8 cellular contexts compared by ENCODE assay signal in genomic region chr3:114057011-114057347, GRCh38. TPM values are rescaled to one million over a fixed set of nuclear protein-coding genes. Genes with fewer than 3 reads are reported as not detected.
DNase-seq lines count a peak whose midpoint lies in the region; ATAC-seq and TF ChIP-seq lines count a peak whose summit lies in the region.

No MANE protein-coding gene starts in this region.

- TF ChIP-seq EP300 in neural cell (conservative IDR thresholded peaks at IDR 0.05; ENCODE audit: poor library complexity, severe bottlenecking) = no peak

- H4K91ac ChIP-seq in IMR-90 (ENCODE audit: insufficient read depth, low read depth, low read length) = no peak overlapping the region

- DNase-seq in IMR-90 = no peak
- DNase-seq in coronary artery (ENCODE audit: low spot score) = no peak
- no peak for DNase-seq in DMS153 treated with DMSO at 0.1 percent for 48 hours (lab: John Stamatoyannopoulos, UW; ENCODE audit: unreplicated experiment)
- DNase-seq in cerebellar nuclear complex (lab: John Stamatoyannopoulos, UW) = no peak
- no peak for DNase-seq in mucosa of gallbladder (ENCODE audit: low spot score)

- H3K27ac ChIP-seq in ACC112 (ENCODE audit: low read depth, low read length) = peak overlapping the region; percentile 41
- H3K27ac ChIP-seq in IMR-90 (ENCODE audit: insufficient read depth, low read length) = peak overlapping the region; percentile 68; the same call in 1 of the 2 replicates
- peak overlapping the region; percentile 33 to 84 for H3K27ac ChIP-seq in coronary artery
- H3K27ac ChIP-seq in neural cell (ENCODE audit: low read length) = peak overlapping the region; percentile 38

- peaks cover 13 to 43% of the 10 kb centered on the region in 2 experiments; a peak in 2 of 4 replicates for H3K79me1 ChIP-seq in IMR-90 (ENCODE audit: low read depth in 1 of 2, low read length in 2 of 2)

- dilution Hi-C loops in IMR-90 (cut with HindIII; ENCODE audit: low sequenced_read_pairs, unreplicated experiment) = no loop called here

- H2BK20ac ChIP-seq in IMR-90 (ENCODE audit: low read depth, low read length) = no peak overlapping the region

- H3F3A ChIP-seq in neural cell (ENCODE audit: insufficient read depth, low read length, poor library complexity, severe bottlenecking) = no peaks in the 10 kb centered on the region

- intact Hi-C loops in IMR-90 (cut with micrococcal nuclease) = loop anchor here (5.0 to 10.0 kb wide), 2 partner anchors 220 to 312 kb away; partner anchors contain the start of genes ATP6V1A, GRAMD1C and NAA50

- peak overlapping the region; percentile 91 for H3K4ac ChIP-seq in IMR-90 (ENCODE audit: low read depth, low read length)

- ATAC-seq in GM19467 (IDR thresholded peaks at IDR 0.05; ENCODE audit: unreplicated experiment) (peak; percentile 6), IMR-90 (ENCODE audit: low read depth) (peak; percentile 1; the same call in 1 of the 2 replicates)

- H3K4me3 ChIP-seq in ACC112 (ENCODE audit: low read depth, low read length) = peak overlapping the region; percentile 89
- H3K4me3 ChIP-seq in IMR-90 (ENCODE audit: insufficient read depth, low read depth, low read length) = peak overlapping the region; percentile 76
- H3K4me3 ChIP-seq in coronary artery = peak overlapping the region; percentile 84
- H3K4me3 ChIP-seq in neural cell (ENCODE audit: low read length) = peak overlapping the region; percentile 75

- H2BK15ac ChIP-seq in IMR-90 (ENCODE audit: low read depth, low read length) = peak overlapping the region; percentile 66; the same call in 1 of the 3 replicates

- H4K20me1 ChIP-seq in IMR-90 (ENCODE audit: insufficient read depth, low read length) (no peaks in the 10 kb centered on the region), neural cell (ENCODE audit: insufficient read depth) (no peaks in the 10 kb centered on the region)

- H3K56ac ChIP-seq in IMR-90 (ENCODE audit: extremely low read depth, insufficient read depth, low read length) = peak overlapping the region; percentile 48

- peak overlapping the region; percentile 73 for H3K9ac ChIP-seq in IMR-90 (ENCODE audit: low read depth, low read length)
- H3K9ac ChIP-seq in neural cell (ENCODE audit: low read length) = peak overlapping the region; percentile 57

- TF ChIP-seq POLR2A in IMR-90 (IDR thresholded peaks at IDR 0.05; ENCODE audit: low read depth, low read length) = no peak

- H4K5ac ChIP-seq in IMR-90 (ENCODE audit: low read depth, low read length) = peak overlapping the region; percentile 86

- H3K36me3 ChIP-seq in ACC112 (ENCODE audit: insufficient read depth, low read length) (no peaks in the 10 kb centered on the region), IMR-90 (ENCODE audit: control insufficient read depth, insufficient read depth, low read length) (no peaks in the 10 kb centered on the region), neural cell (ENCODE audit: insufficient read depth, low read length) (no peaks in the 10 kb centered on the region)

- POLR2A ChIA-PET in IMR-90 (lab: Charles Lee; ENCODE audit: unreplicated experiment) = no interaction called here

- H3K23ac ChIP-seq in IMR-90 (ENCODE audit: low read depth, low read length) = peak overlapping the region; percentile 86

- peak overlapping the region; percentile 73 for H2BK5ac ChIP-seq in IMR-90 (ENCODE audit: low read depth, low read length, poor library complexity, severe bottlenecking)

- peak overlapping the region; percentile 75 for H2AK9ac ChIP-seq in IMR-90 (replicated peaks; ENCODE audit: low read depth, low read length, poor library complexity)

- H3K4me1 ChIP-seq in ACC112 (ENCODE audit: control insufficient read depth, insufficient read depth, low read length, unreplicated experiment) (peaks cover 13% of the 10 kb centered on the region), IMR-90 (ENCODE audit: control insufficient read depth, insufficient read depth, low read length) (no peaks in the 10 kb centered on the region)

- no peak overlapping the region for H2AK5ac ChIP-seq in IMR-90 (ENCODE audit: low read depth, low read length)

- no TSS peak for BruUV-seq in IMR-90 (replicated peaks; lab: Mats Ljungman, UMichigan)

- CTCF ChIA-PET in IMR-90 (lab: Yijun Ruan, JAX) = no interaction called here

- peaks cover 48% of the 10 kb centered on the region for H3K79me2 ChIP-seq in ACC112 (ENCODE audit: control insufficient read depth, insufficient read depth, low read length, unreplicated experiment)
- peaks cover 29% of the 10 kb centered on the region for H3K79me2 ChIP-seq in neural cell (replicated peaks; ENCODE audit: insufficient read depth, low read length)

- H3K9me3 ChIP-seq in IMR-90 (ENCODE audit: control insufficient read depth, insufficient read depth, low read length) = no peaks in the 10 kb centered on the region
- no peaks in the 10 kb centered on the region for H3K9me3 ChIP-seq in neural cell (ENCODE audit: low read length)

- no peaks in the 10 kb centered on the region for H3K9me1 ChIP-seq in IMR-90 (ENCODE audit: insufficient read depth, low read length)

- H2AFZ ChIP-seq in ACC112 (ENCODE audit: low read length, unreplicated experiment) (peak overlapping the region; percentile 69), IMR-90 (replicated peaks; ENCODE audit: low read length, poor library complexity) (peak overlapping the region; percentile 99), neural cell (ENCODE audit: low read depth, low read length) (peak overlapping the region; percentile 69)

- TF ChIP-seq CTCF in IMR-90 (conservative IDR thresholded peaks at IDR 0.05; ENCODE audit: low read depth, low read length) = no peak
- no peak for TF ChIP-seq CTCF in coronary artery (IDR thresholded peaks at IDR 0.05)
- no peak for TF ChIP-seq CTCF in neural cell (IDR thresholded peaks at IDR 0.05; ENCODE audit: poor library complexity, severe bottlenecking)

- 0% methylated on average over 4 of the region's 8 CpGs; no CpG with 5 or more reads in 1 of the 2 experiments for WGBS in IMR-90 (ENCODE audit: extremely low coverage in 2 of 2, insufficient read length in 1 of 2), 2 experiments

- H3K4me2 ChIP-seq in IMR-90 (ENCODE audit: low read depth, low read length) (peak overlapping the region; percentile 79), neural cell (ENCODE audit: low read length) (peak overlapping the region; percentile 72)

- H4K8ac ChIP-seq in IMR-90 (ENCODE audit: low read depth in 2 of 2, low read length in 2 of 2) = peak overlapping the region; percentile 68 to 98

- peak overlapping the region; percentile 95; the same call in 1 of the 2 replicates for H3K14ac ChIP-seq in IMR-90 (replicated peaks; ENCODE audit: low read depth, low read length)

- in situ Hi-C loops in IMR-90 (cut with MboI; ENCODE audit: low sequenced_read_pairs) = no loop called here

- H3K27me3 ChIP-seq in ACC112 (ENCODE audit: insufficient read depth, low read length) (no peaks in the 10 kb centered on the region), IMR-90 (ENCODE audit: control insufficient read depth, insufficient read depth, low read length) (no peaks in the 10 kb centered on the region), neural cell (ENCODE audit: insufficient read depth, low read depth, low read length) (no peaks in the 10 kb centered on the region)

- H3K9me2 ChIP-seq in neural cell (ENCODE audit: insufficient read depth, low read length) = no peaks in the 10 kb centered on the region

- no peak overlapping the region for H3K18ac ChIP-seq in IMR-90 (ENCODE audit: low read depth, low read length)

- TF ChIP-seq RAD21 in IMR-90 (IDR thresholded peaks at IDR 0.05; ENCODE audit: low read length) (no peak), neural cell (conservative IDR thresholded peaks at IDR 0.05) (peak; percentile 19)

- H2BK120ac ChIP-seq in IMR-90 (ENCODE audit: low read depth, low read length) = peak overlapping the region; percentile 88

TF ChIP-seq in IMR-90, 13 proteins besides CTCF, POLR2A, EP300 and RAD21 (continues in another document):
- no peak for TF ChIP-seq FOS (IDR thresholded peaks at IDR 0.05; ENCODE audit: low read depth, low read length)
- no peak for TF ChIP-seq MAFK (IDR thresholded peaks at IDR 0.05; ENCODE audit: low read depth, low read length)
- TF ChIP-seq SMC3 (IDR thresholded peaks at IDR 0.05; ENCODE audit: low read depth, low read length) = no peak
- TF ChIP-seq NFE2L2 (IDR thresholded peaks at IDR 0.05; ENCODE audit: low read depth, low read length) = no peak
- no peak for TF ChIP-seq MAZ (IDR thresholded peaks at IDR 0.05; ENCODE audit: borderline replicate concordance, low read depth, low read length)
- TF ChIP-seq CEBPB (IDR thresholded peaks at IDR 0.05; ENCODE audit: low read depth, low read length) = no peak

TF ChIP-seq in neural cell, 6 proteins besides CTCF, POLR2A, EP300 and RAD21 (continues in another document):
- TF ChIP-seq MXI1 (conservative IDR thresholded peaks at IDR 0.05; ENCODE audit: poor library complexity, severe bottlenecking) (no peak), POLR2AphosphoS5 (IDR thresholded peaks at IDR 0.05) (no peak)

RNA-seq across cellular contexts. Expression of gene QTRT2, which starts 0.4 kb away (rescaled TPM):
- total RNA-seq in IMR-90 (2012; rRNA removed) = 15.6 and 20.3 TPM in 2 replicates
- polyA plus RNA-seq in IMR-90 (2012; rRNA removed) = 5.1 and 7.3 TPM in 2 replicates
- 1.6 and 3.1 TPM in 2 replicates for polyA plus RNA-seq in IMR-90 (2012; cell fraction: cytosol; rRNA removed)
- 2.5 and 10.7 TPM in 2 replicates for polyA plus RNA-seq in IMR-90 (2012; cell fraction: nucleus; rRNA removed; ENCODE audit: low replicate concordance)
- 16.3 and 22.0 TPM in 2 replicates for polyA plus RNA-seq in neural cell
- polyA minus RNA-seq in neural cell = 19.8 and 22.4 TPM in 2 replicates
- total RNA-seq in mucosa of gallbladder = 16.4 TPM

RNA-seq across cellular contexts. Expression of gene CCDC191, which starts 0.7 kb away (rescaled TPM):
- total RNA-seq in IMR-90 (2012; rRNA removed) (0.72 and 0.83 TPM in 2 replicates), mucosa of gallbladder (7.2 TPM)
- polyA plus RNA-seq in IMR-90 (2012; rRNA removed) (0.75 and 1.1 TPM in 2 replicates), neural cell (14.9 and 18.8 TPM in 2 replicates)
- 0.10 and 0.11 TPM in 2 replicates for polyA plus RNA-seq in IMR-90 (2012; cell fraction: cytosol; rRNA removed)
- polyA plus RNA-seq in IMR-90 (2012; cell fraction: nucleus; rRNA removed; ENCODE audit: low replicate concordance) = 1.5 and 7.0 TPM in 2 replicates
- 8.8 and 11.3 TPM in 2 replicates for polyA minus RNA-seq in neural cell
